2 cellular contexts compared by ENCODE assay signal in the genomic region with DNA sequence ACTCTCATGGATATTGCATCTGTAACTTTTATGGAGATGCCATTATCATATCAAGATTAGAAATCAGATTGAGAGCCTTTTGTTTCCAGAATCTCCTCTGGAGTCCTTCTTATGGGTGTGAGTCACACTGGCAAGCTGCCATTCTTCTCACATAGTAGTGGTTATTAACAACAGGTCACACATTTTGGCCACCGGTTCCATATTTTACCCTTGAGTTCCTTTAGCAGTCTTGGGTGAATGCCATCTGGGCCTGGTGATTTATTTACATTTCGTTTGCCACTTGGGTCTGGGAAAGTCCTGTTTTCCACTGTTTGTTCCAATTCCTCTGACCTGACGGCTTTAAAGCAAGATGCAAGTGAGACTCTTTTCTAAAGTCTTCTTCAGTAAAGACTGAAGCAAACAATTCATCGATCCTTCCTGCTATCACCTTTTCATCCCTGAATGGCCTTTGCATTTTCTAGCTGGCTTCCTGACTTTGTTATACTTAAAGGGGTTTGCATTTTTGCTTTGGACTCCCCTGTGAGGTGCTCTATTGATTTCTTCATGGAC.
A peak's percentile ranks its signal among the peaks of the same experiment; 100 is the strongest.
TF ChIP-seq lines count a peak whose summit lies in the region.

No MANE protein-coding gene starts in this region.

TF ChIP-seq in IMR-90, 13 proteins besides CTCF, POLR2A, EP300 and RAD21:
- TF ChIP-seq RCOR1 (IDR thresholded peaks at IDR 0.05; ENCODE audit: insufficient replicate concordance, low read length) (no peak), FOS (IDR thresholded peaks at IDR 0.05; ENCODE audit: low read depth, low read length) (no peak), SMC3 (IDR thresholded peaks at IDR 0.05; ENCODE audit: low read depth, low read length) (no peak), NFE2L2 (IDR thresholded peaks at IDR 0.05; ENCODE audit: low read depth, low read length) (no peak), BHLHE40 (IDR thresholded peaks at IDR 0.05; ENCODE audit: low read depth, low read length) (no peak), MXI1 (IDR thresholded peaks at IDR 0.05; ENCODE audit: borderline replicate concordance, low read depth, low read length) (no peak), CEBPB (IDR thresholded peaks at IDR 0.05; ENCODE audit: low read depth, low read length) (no peak), MAZ (IDR thresholded peaks at IDR 0.05; ENCODE audit: borderline replicate concordance, low read depth, low read length) (no peak), CHD1 (IDR thresholded peaks at IDR 0.05; ENCODE audit: low read depth, low read length) (no peak)

TF ChIP-seq in GM12878, 131 proteins besides CTCF, POLR2A, EP300 and RAD21 (continued from another document):
- TF ChIP-seq IKZF2 (IDR thresholded peaks at IDR 0.05) (peak in 1 of 2 experiments; percentile 13; a peak in 1 of 4 replicates), ZBTB33 (IDR thresholded peaks at IDR 0.05) (no peak), SMAD5 (IDR thresholded peaks at IDR 0.05; ENCODE audit: low read depth) (no peak), TCF3 (IDR thresholded peaks at IDR 0.05; ENCODE audit: borderline replicate concordance, insufficient read depth, low read depth, low read length) (no peak)
- TF ChIP-seq, protein P1, sequence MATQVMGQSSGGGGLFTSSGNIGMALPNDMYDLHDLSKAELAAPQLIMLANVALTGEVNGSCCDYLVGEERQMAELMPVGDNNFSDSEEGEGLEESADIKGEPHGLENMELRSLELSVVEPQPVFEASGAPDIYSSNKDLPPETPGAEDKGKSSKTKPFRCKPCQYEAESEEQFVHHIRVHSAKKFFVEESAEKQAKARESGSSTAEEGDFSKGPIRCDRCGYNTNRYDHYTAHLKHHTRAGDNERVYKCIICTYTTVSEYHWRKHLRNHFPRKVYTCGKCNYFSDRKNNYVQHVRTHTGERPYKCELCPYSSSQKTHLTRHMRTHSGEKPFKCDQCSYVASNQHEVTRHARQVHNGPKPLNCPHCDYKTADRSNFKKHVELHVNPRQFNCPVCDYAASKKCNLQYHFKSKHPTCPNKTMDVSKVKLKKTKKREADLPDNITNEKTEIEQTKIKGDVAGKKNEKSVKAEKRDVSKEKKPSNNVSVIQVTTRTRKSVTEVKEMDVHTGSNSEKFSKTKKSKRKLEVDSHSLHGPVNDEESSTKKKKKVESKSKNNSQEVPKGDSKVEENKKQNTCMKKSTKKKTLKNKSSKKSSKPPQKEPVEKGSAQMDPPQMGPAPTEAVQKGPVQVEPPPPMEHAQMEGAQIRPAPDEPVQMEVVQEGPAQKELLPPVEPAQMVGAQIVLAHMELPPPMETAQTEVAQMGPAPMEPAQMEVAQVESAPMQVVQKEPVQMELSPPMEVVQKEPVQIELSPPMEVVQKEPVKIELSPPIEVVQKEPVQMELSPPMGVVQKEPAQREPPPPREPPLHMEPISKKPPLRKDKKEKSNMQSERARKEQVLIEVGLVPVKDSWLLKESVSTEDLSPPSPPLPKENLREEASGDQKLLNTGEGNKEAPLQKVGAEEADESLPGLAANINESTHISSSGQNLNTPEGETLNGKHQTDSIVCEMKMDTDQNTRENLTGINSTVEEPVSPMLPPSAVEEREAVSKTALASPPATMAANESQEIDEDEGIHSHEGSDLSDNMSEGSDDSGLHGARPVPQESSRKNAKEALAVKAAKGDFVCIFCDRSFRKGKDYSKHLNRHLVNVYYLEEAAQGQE (IDR thresholded peaks at IDR 0.05; ENCODE audit: low read depth, low read length): no peak
